In the genomic region with DNA sequence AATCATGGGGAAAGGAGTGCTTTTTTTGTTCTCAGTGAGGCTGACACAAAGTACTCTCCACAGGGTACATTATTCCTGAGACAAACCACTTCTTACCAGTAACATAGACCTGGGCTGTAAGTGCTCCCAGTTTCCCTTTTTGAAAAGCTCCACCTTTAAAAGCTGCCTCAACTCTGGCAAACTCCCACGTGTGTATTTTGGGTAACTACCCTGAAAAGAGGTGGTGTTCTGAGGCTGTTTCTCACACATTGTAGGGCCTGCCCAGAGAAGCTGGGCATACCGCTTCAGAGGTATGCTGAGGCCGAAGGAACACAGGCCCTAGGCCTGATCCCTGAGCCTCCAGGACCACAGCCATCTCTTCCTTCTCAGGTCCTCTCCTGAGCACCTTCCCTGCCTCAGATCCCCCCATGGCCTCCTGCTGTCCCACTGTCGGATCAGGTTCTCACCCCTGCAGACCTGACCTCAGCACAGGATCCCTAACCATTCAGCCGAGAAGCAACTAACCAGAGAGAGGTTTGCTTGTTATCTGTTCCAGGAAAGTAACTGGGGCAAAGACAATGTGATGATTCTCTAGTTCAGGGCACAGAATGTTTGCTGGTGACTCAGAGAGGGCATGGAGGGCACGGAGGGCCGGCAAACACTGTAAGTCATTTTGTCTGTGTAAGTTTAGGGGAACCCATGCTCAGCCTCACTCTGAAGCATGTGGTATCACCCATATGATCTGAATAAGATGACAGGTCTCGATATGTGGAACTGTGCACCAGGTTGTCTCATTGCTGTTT, we compare ENCODE assay signal across 8 cellular contexts. TPM values are rescaled to one million over a fixed set of nuclear protein-coding genes. Genes with fewer than 3 reads are reported as not detected.
DNase-seq lines count a peak whose midpoint lies in the region; ATAC-seq, FAIRE-seq and TF ChIP-seq lines count a peak whose summit lies in the region.
"Not testable (repeated sequence)": the region's sequence is repeated elsewhere in the genome, so short reads cannot be mapped to it uniquely, and the experiment has no call there.
"Had no signal": no experiment of that assay in that cellular context is flagged by ENCODE, and none has a peak within 500 bp of the region (broad histone marks: within the 10 kb centered on the region; RNA-seq: fewer than 3 reads in every experiment).

No MANE protein-coding gene starts in this region.

- peaks cover 17% of the 10 kb centered on the region for H3K4me1 Mint-ChIP-seq in activated naive CD4-positive, alpha-beta T cell treated with anti-CD3 and anti-CD28 coated beads, Interleukin-2, amount 50 U/mL, for 24 hours
- peaks cover 18% of the 10 kb centered on the region for H3K4me1 Mint-ChIP-seq in stimulated activated effector memory CD8-positive, alpha-beta T cell treated with anti-CD3 and anti-CD28 coated beads, Interleukin-12 subunit alpha, Interleukin-12 subunit beta, amount 100 ng/mL, for 72 hours

- H3F3A ChIP-seq in PC-3 (ENCODE audit: low read length, unreplicated experiment), result not testable (repeated sequence)

- H3K4me3 Mint-ChIP-seq in activated naive CD4-positive, alpha-beta T cell treated with anti-CD3 and anti-CD28 coated beads, Interleukin-2, amount 50 U/mL, for 24 hours; stimulated activated effector memory CD8-positive, alpha-beta T cell treated with anti-CD3 and anti-CD28 coated beads, Interleukin-12 subunit alpha, Interleukin-12 subunit beta, amount 100 ng/mL, for 72 hours: not testable (repeated sequence)

- H3K27ac Mint-ChIP-seq in activated naive CD4-positive, alpha-beta T cell treated with anti-CD3 and anti-CD28 coated beads, Interleukin-2, amount 50 U/mL, for 24 hours, result peak overlapping the region; percentile 60
- H3K27ac Mint-ChIP-seq in stimulated activated effector memory CD8-positive, alpha-beta T cell treated with anti-CD3 and anti-CD28 coated beads, Interleukin-12 subunit alpha, Interleukin-12 subunit beta, amount 100 ng/mL, for 72 hours, result peak overlapping the region; percentile 56

- not testable (repeated sequence) for H3K9me3 ChIP-seq in PC-3 (ENCODE audit: low read length); HepG2 (ENCODE audit: low read length)

- not testable (repeated sequence) for H3K9me2 ChIP-seq in PC-3 (replicated peaks; ENCODE audit: low read length)

- H3K4me2 ChIP-seq in PC-3 (ENCODE audit: low read length), result not testable (repeated sequence)
- H3K4me2 ChIP-seq in HepG2 (ENCODE audit: low read depth, low read length), result peak overlapping the region; percentile 23; the same call in 1 of the 2 replicates

- 89% methylated on average over 6 of the region's 8 CpGs for whole genome bisulfite sequencing in HepG2 (ENCODE audit: low lambda C conversion rate)

- POLR2A ChIA-PET in PC-3 (lab: Charles Lee; ENCODE audit: unreplicated experiment); HepG2 (lab: Yijun Ruan, JAX): not testable (repeated sequence)

- H3K9me3 Mint-ChIP-seq in activated naive CD4-positive, alpha-beta T cell treated with anti-CD3 and anti-CD28 coated beads, Interleukin-2, amount 50 U/mL, for 24 hours; stimulated activated effector memory CD8-positive, alpha-beta T cell treated with anti-CD3 and anti-CD28 coated beads, Interleukin-12 subunit alpha, Interleukin-12 subunit beta, amount 100 ng/mL, for 72 hours: not testable (repeated sequence)

- FAIRE-seq in HepG2 (lab: Jason Lieb, UNC), result peak; percentile 12

- H4K20me1 ChIP-seq in PC-3 (ENCODE audit: low read length); HepG2 (ENCODE audit: insufficient read depth, low read length): not testable (repeated sequence)

- not testable (repeated sequence) for H3K27me3 Mint-ChIP-seq in activated naive CD4-positive, alpha-beta T cell treated with anti-CD3 and anti-CD28 coated beads, Interleukin-2, amount 50 U/mL, for 24 hours

- not testable (repeated sequence) for TF ChIP-seq POLR2A in HepG2 (IDR thresholded peaks at IDR 0.05; ENCODE audit: insufficient read depth in 1 of 2, low read depth in 2 of 2, low read length in 2 of 2)

- not testable (repeated sequence) for H3K36me3 ChIP-seq in PC-3 (ENCODE audit: low read depth, low read length)
- peaks cover 6 to 39% of the 10 kb centered on the region in 2 experiments; a peak in 3 of 5 replicates for H3K36me3 ChIP-seq in HepG2 (replicated peaks in 1 of 2; ENCODE audit: control insufficient read depth in 1 of 2, insufficient read depth in 2 of 2, low read length in 2 of 2)

- H3K79me2 ChIP-seq in PC-3 (ENCODE audit: low read length) (peaks cover 26% of the 10 kb centered on the region), HepG2 (ENCODE audit: insufficient read depth, low read length) (peaks cover 30% of the 10 kb centered on the region)

- H3K27me3 ChIP-seq in PC-3 (ENCODE audit: low read length); dorsolateral prefrontal cortex; foreskin keratinocyte; HepG2 (ENCODE audit: control insufficient read depth in 1 of 2, insufficient read depth in 2 of 2, low read length in 2 of 2): not testable (repeated sequence)

- not testable (repeated sequence) for TF ChIP-seq RAD21 in HepG2 (CRISPR knock-in tag; IDR thresholded peaks at IDR 0.05)

- H3K4me1 ChIP-seq in PC-3 (ENCODE audit: insufficient read depth, low read length) (peaks cover 17% of the 10 kb centered on the region), HepG2 (ENCODE audit: insufficient read depth, low read length) (peaks cover 98% of the 10 kb centered on the region)
- not testable (repeated sequence) for H3K4me1 ChIP-seq in foreskin keratinocyte

- H3K27ac ChIP-seq in PC-3 (ENCODE audit: low read length); foreskin keratinocyte: not testable (repeated sequence)
- H3K27ac ChIP-seq in dorsolateral prefrontal cortex (peak overlapping the region in 33 of 59 donors; percentile 6 to 87 (median 46)), HepG2 (ENCODE audit: extremely low read length, insufficient read depth, low read length) (peak overlapping the region; percentile 55)

- TF ChIP-seq CTCF in PC-3 (conservative IDR thresholded peaks at IDR 0.05; ENCODE audit: low read depth, low read length); dorsolateral prefrontal cortex (IDR thresholded peaks at IDR 0.05 in 54 of 56, conservative IDR thresholded peaks at IDR 0.05 in 2 of 56; ENCODE audit: low read depth in 1 of 56, partially characterized antibody in 56 of 56); foreskin keratinocyte (conservative IDR thresholded peaks at IDR 0.05); HepG2 (CRISPR knock-in tag; IDR thresholded peaks at IDR 0.05): not testable (repeated sequence)

- not testable (repeated sequence) for BruUV-seq in PC-3 (replicated peaks; lab: Mats Ljungman, UMichigan); HepG2 (replicated peaks; lab: Mats Ljungman, UMichigan)

- TF ChIP-seq EP300 in HepG2 (IDR thresholded peaks at IDR 0.05; ENCODE audit: low read depth in 2 of 2, low read length in 2 of 2); HepG2 (CRISPR knock-in tag; IDR thresholded peaks at IDR 0.05; ENCODE audit: borderline replicate concordance): not testable (repeated sequence)

- intact Hi-C loops in PC-3 (cut with micrococcal nuclease); dorsolateral prefrontal cortex (cut with DNase I); HepG2 (cut with micrococcal nuclease; ENCODE audit: unreplicated experiment): not testable (repeated sequence)

- CTCF ChIA-PET in PC-3 (lab: Charles Lee); HepG2 (lab: Yijun Ruan, JAX; ENCODE audit: low intra/inter-chr PET ratio, low total read pairs): not testable (repeated sequence)

- peaks cover 13% of the 10 kb centered on the region for H3K36me3 Mint-ChIP-seq in activated naive CD4-positive, alpha-beta T cell treated with anti-CD3 and anti-CD28 coated beads, Interleukin-2, amount 50 U/mL, for 24 hours
- peaks cover 83% of the 10 kb centered on the region for H3K36me3 Mint-ChIP-seq in stimulated activated effector memory CD8-positive, alpha-beta T cell treated with anti-CD3 and anti-CD28 coated beads, Interleukin-12 subunit alpha, Interleukin-12 subunit beta, amount 100 ng/mL, for 72 hours

- peak; percentile 14; the same call in 1 of the 2 replicates for ATAC-seq in PC-3
- peak; percentile 43 for ATAC-seq in foreskin keratinocyte
- ATAC-seq in HepG2, result not testable (repeated sequence)
- ATAC-seq in stimulated activated effector memory CD8-positive, alpha-beta T cell treated with anti-CD3 and anti-CD28 coated beads, Interleukin-12 subunit alpha, Interleukin-12 subunit beta, amount 100 ng/mL, for 72 hours, result peak; percentile 4

- not testable (repeated sequence) for H3K9ac ChIP-seq in PC-3 (ENCODE audit: low read length)
- H3K9ac ChIP-seq in HepG2 (ENCODE audit: insufficient read depth, low read depth, low read length), result 0 out of 2 replicates have a peak overlapping the region, but pooled peaks have one; percentile 34

- H3K4me3 ChIP-seq in PC-3 (ENCODE audit: low read length); dorsolateral prefrontal cortex; HepG2 (replicated peaks in 1 of 3; ENCODE audit: insufficient read depth in 1 of 3, low read depth in 2 of 3, low read length in 3 of 3): not testable (repeated sequence)

- DNase-seq in Caki2 (ENCODE audit: low read depth) (peak; percentile 43), HepG2 (ENCODE audit: low spot score) (peak; percentile 43)
- DNase-seq in PC-3; dorsolateral prefrontal cortex; foreskin keratinocyte; stimulated activated effector memory CD8-positive, alpha-beta T cell treated with anti-CD3 and anti-CD28 coated beads, Interleukin-12 subunit alpha, Interleukin-12 subunit beta, amount 100 ng/mL, for 72 hours (ENCODE audit: low spot score in 2 of 2): not testable (repeated sequence)

- in situ Hi-C loops in Caki2 (cut with HindIII; ENCODE audit: low pct_unique_long_range_greater_than_20kb, low sequenced_read_pairs); HepG2 (cut with HindIII; ENCODE audit: extremely low pct_ligation_motif_present, low pct_unique_long_range_greater_than_20kb): not testable (repeated sequence)

- not testable (repeated sequence) for H2AFZ ChIP-seq in PC-3 (ENCODE audit: low read length); HepG2 (ENCODE audit: low read length)

RNA-seq across cellular contexts. Expression of a gene that starts 36.1 kb away (rescaled TPM):
- total RNA-seq in Caki2 (2014; rRNA removed; shearing (Covaris generic); ENCODE audit: low replicate concordance), result not detected in 2 replicates
- total RNA-seq in PC-3 (2014; rRNA removed) (0.04 and 0.12 TPM in 2 replicates), dorsolateral prefrontal cortex (1 to 10 TPM; 2.0 to 10.0 (median 4.5) TPM), foreskin keratinocyte (0.24 and 0.32 TPM in 2 replicates), HepG2 (2016; rRNA removed; fragmentation: Illumina TruSeq; extraction: Trizol) (0.11 and 0.31 TPM in 2 replicates)
- polyA plus RNA-seq in foreskin keratinocyte (0.20 and 0.27 TPM in 2 replicates), HepG2 (2011; rRNA removed) (2.4 and 2.9 TPM in 2 replicates)
- 0.18 TPM in 1 of 2 replicates, not detected in the other for total RNA-seq in HepG2 (2016; cell fraction: cytosol; rRNA removed; fragmentation: Illumina TruSeq; extraction: Trizol; ENCODE audit: low read depth)
- total RNA-seq in HepG2 (2016; cell fraction: insoluble cytoplasmic fraction; rRNA removed; fragmentation: Illumina TruSeq; extraction: Trizol), result 0.07 and 0.26 TPM in 2 replicates
- 0.14 and 0.15 TPM in 2 replicates for total RNA-seq in HepG2 (2016; cell fraction: membrane; rRNA removed; fragmentation: Illumina TruSeq; extraction: Trizol)
- 0.34 and 0.50 TPM in 2 replicates for total RNA-seq in HepG2 (2016; cell fraction: nucleus; rRNA removed; fragmentation: Illumina TruSeq; extraction: Trizol)
- 1.3 and 1.4 TPM in 2 replicates for polyA plus RNA-seq in HepG2 (2011; cell fraction: cytosol; rRNA removed)
- 9.6 and 10.2 TPM in 2 replicates for polyA plus RNA-seq in HepG2 (2011; cell fraction: nucleus; rRNA removed)
- polyA plus RNA-seq in HepG2 (2012), result 2.4 and 3.5 TPM in 2 replicates
- 0.06 and 0.17 TPM in 2 replicates for polyA plus RNA-seq in HepG2 (2016; cell fraction: cytosol; fragmentation: Illumina TruSeq; extraction: Trizol; ENCODE audit: low read depth)
- 0.33 and 0.35 TPM in 2 replicates for polyA plus RNA-seq in HepG2 (2016; cell fraction: insoluble cytoplasmic fraction; fragmentation: Illumina TruSeq; extraction: Trizol; ENCODE audit: low read depth)
- polyA plus RNA-seq in HepG2 (2016; cell fraction: membrane; fragmentation: Illumina TruSeq; extraction: Trizol; ENCODE audit: low read depth), result 0.15 and 0.24 TPM in 2 replicates
- polyA plus RNA-seq in HepG2 (2016; cell fraction: nucleus; fragmentation: Illumina TruSeq; extraction: Trizol; ENCODE audit: insufficient read depth, low read depth), result 0.92 and 1.5 TPM in 2 replicates
- 1.9 and 2.0 TPM in 2 replicates for polyA minus RNA-seq in HepG2 (2011; rRNA and poly(A)+ RNA removed; ENCODE audit: low replicate concordance)
- 0.70 and 0.89 TPM in 2 replicates for polyA minus RNA-seq in HepG2 (2011; cell fraction: cytosol; rRNA and poly(A)+ RNA removed)
- polyA minus RNA-seq in HepG2 (2011; cell fraction: nucleus; rRNA and poly(A)+ RNA removed), result 3.9 and 4.8 TPM in 2 replicates
- total RNA-seq: GM23248 had no signal
- polyA plus RNA-seq: GM23248 had no signal

RNA-seq across cellular contexts. Expression of a gene that starts 47.5 kb away (rescaled TPM):
- 8.9 and 13.6 TPM in 2 replicates for total RNA-seq in Caki2 (2014; rRNA removed; shearing (Covaris generic); ENCODE audit: low replicate concordance)
- total RNA-seq in PC-3 (2014; rRNA removed), result 11.4 and 21.1 TPM in 2 replicates
- total RNA-seq in dorsolateral prefrontal cortex, result 10 to 100 TPM; 23.7 to 45.4 (median 31.5) TPM
- 24.0 and 26.5 TPM in 2 replicates for total RNA-seq in foreskin keratinocyte
- 13.1 and 16.9 TPM in 2 replicates for polyA plus RNA-seq in foreskin keratinocyte
- 25.3 and 26.9 TPM in 2 replicates for total RNA-seq in HepG2 (2016; rRNA removed; fragmentation: Illumina TruSeq; extraction: Trizol)
- total RNA-seq in HepG2 (2016; cell fraction: cytosol; rRNA removed; fragmentation: Illumina TruSeq; extraction: Trizol; ENCODE audit: low read depth), result 5.2 and 7.0 TPM in 2 replicates
- total RNA-seq in HepG2 (2016; cell fraction: insoluble cytoplasmic fraction; rRNA removed; fragmentation: Illumina TruSeq; extraction: Trizol), result 25.0 and 27.0 TPM in 2 replicates
- 11.5 and 12.6 TPM in 2 replicates for total RNA-seq in HepG2 (2016; cell fraction: membrane; rRNA removed; fragmentation: Illumina TruSeq; extraction: Trizol)
- 30.2 and 35.1 TPM in 2 replicates for total RNA-seq in HepG2 (2016; cell fraction: nucleus; rRNA removed; fragmentation: Illumina TruSeq; extraction: Trizol)
- polyA plus RNA-seq in HepG2 (2011; rRNA removed), result 13.7 and 14.9 TPM in 2 replicates
- 4.8 and 4.9 TPM in 2 replicates for polyA plus RNA-seq in HepG2 (2011; cell fraction: cytosol; rRNA removed)
- 22.5 and 26.7 TPM in 2 replicates for polyA plus RNA-seq in HepG2 (2011; cell fraction: nucleus; rRNA removed)
- polyA plus RNA-seq in HepG2 (2012), result 10.8 and 12.2 TPM in 2 replicates
- polyA plus RNA-seq in HepG2 (2016; cell fraction: cytosol; fragmentation: Illumina TruSeq; extraction: Trizol; ENCODE audit: low read depth), result 1.9 and 2.1 TPM in 2 replicates
- polyA plus RNA-seq in HepG2 (2016; cell fraction: insoluble cytoplasmic fraction; fragmentation: Illumina TruSeq; extraction: Trizol; ENCODE audit: low read depth), result 21.7 and 24.1 TPM in 2 replicates
- polyA plus RNA-seq in HepG2 (2016; cell fraction: membrane; fragmentation: Illumina TruSeq; extraction: Trizol; ENCODE audit: low read depth), result 4.6 and 5.5 TPM in 2 replicates
- 43.7 and 51.7 TPM in 2 replicates for polyA plus RNA-seq in HepG2 (2016; cell fraction: nucleus; fragmentation: Illumina TruSeq; extraction: Trizol; ENCODE audit: insufficient read depth, low read depth)
- polyA minus RNA-seq in HepG2 (2011; rRNA and poly(A)+ RNA removed; ENCODE audit: low replicate concordance), result 6.9 and 16.7 TPM in 2 replicates
- polyA minus RNA-seq in HepG2 (2011; cell fraction: cytosol; rRNA and poly(A)+ RNA removed), result 4.8 and 6.9 TPM in 2 replicates
- polyA minus RNA-seq in HepG2 (2011; cell fraction: nucleus; rRNA and poly(A)+ RNA removed), result 32.4 and 39.8 TPM in 2 replicates

RNA-seq across cellular contexts. Expression of a gene that starts 47.7 kb away (rescaled TPM):
- total RNA-seq in Caki2 (2014; rRNA removed; shearing (Covaris generic); ENCODE audit: low replicate concordance), result 23.4 and 24.8 TPM in 2 replicates
- total RNA-seq in PC-3 (2014; rRNA removed) (10.2 and 13.8 TPM in 2 replicates), dorsolateral prefrontal cortex (10 to 100 TPM; 38.5 to 96.5 (median 58.5) TPM), foreskin keratinocyte (8.8 and 10.6 TPM in 2 replicates), HepG2 (2016; rRNA removed; fragmentation: Illumina TruSeq; extraction: Trizol) (10.3 and 10.8 TPM in 2 replicates)
- polyA plus RNA-seq in foreskin keratinocyte (5.6 and 5.8 TPM in 2 replicates), HepG2 (2011; rRNA removed) (9.1 and 10.1 TPM in 2 replicates)
- 1.7 and 3.1 TPM in 2 replicates for total RNA-seq in HepG2 (2016; cell fraction: cytosol; rRNA removed; fragmentation: Illumina TruSeq; extraction: Trizol; ENCODE audit: low read depth)
- total RNA-seq in HepG2 (2016; cell fraction: insoluble cytoplasmic fraction; rRNA removed; fragmentation: Illumina TruSeq; extraction: Trizol), result 9.7 and 10.0 TPM in 2 replicates
- 3.2 and 3.8 TPM in 2 replicates for total RNA-seq in HepG2 (2016; cell fraction: membrane; rRNA removed; fragmentation: Illumina TruSeq; extraction: Trizol)
- total RNA-seq in HepG2 (2016; cell fraction: nucleus; rRNA removed; fragmentation: Illumina TruSeq; extraction: Trizol), result 13.1 and 17.6 TPM in 2 replicates
- 6.0 and 7.1 TPM in 2 replicates for polyA plus RNA-seq in HepG2 (2011; cell fraction: cytosol; rRNA removed)
- polyA plus RNA-seq in HepG2 (2011; cell fraction: nucleus; rRNA removed), result 39.5 and 68.7 TPM in 2 replicates
- 8.5 and 8.9 TPM in 2 replicates for polyA plus RNA-seq in HepG2 (2012)
- polyA plus RNA-seq in HepG2 (2016; cell fraction: cytosol; fragmentation: Illumina TruSeq; extraction: Trizol; ENCODE audit: low read depth), result 1.0 and 2.0 TPM in 2 replicates
- polyA plus RNA-seq in HepG2 (2016; cell fraction: insoluble cytoplasmic fraction; fragmentation: Illumina TruSeq; extraction: Trizol; ENCODE audit: low read depth), result 6.8 and 7.9 TPM in 2 replicates
- polyA plus RNA-seq in HepG2 (2016; cell fraction: membrane; fragmentation: Illumina TruSeq; extraction: Trizol; ENCODE audit: low read depth), result 1.5 and 2.2 TPM in 2 replicates
- polyA plus RNA-seq in HepG2 (2016; cell fraction: nucleus; fragmentation: Illumina TruSeq; extraction: Trizol; ENCODE audit: insufficient read depth, low read depth), result 31.1 and 32.0 TPM in 2 replicates
- polyA minus RNA-seq in HepG2 (2011; rRNA and poly(A)+ RNA removed; ENCODE audit: low replicate concordance), result 44.2 and 53.6 TPM in 2 replicates
- 4.7 and 7.2 TPM in 2 replicates for polyA minus RNA-seq in HepG2 (2011; cell fraction: cytosol; rRNA and poly(A)+ RNA removed)
- 22.0 and 30.6 TPM in 2 replicates for polyA minus RNA-seq in HepG2 (2011; cell fraction: nucleus; rRNA and poly(A)+ RNA removed)
